In the genomic region with DNA sequence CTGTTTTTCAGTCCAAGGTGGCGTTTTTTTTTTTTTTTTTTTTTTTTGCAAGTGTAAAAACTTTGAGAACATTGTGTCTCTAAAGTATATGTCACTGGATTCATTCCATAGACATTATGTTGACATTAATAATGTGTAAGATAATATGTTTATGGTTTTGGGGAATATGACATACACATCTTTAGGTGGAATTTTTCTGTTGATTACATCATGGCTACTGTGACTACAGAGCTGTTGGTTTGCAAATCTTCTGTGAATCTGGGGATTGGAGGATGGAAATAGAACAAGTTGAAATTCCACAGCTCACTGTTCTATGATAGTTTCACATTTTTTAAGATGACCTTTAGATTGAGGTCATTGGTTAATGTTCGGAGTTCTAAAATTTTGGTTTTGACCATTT, we compare ENCODE assay signal across 24 cellular contexts. TPM values are rescaled to one million over a fixed set of nuclear protein-coding genes. Genes with fewer than 3 reads are reported as not detected.
"Had no signal": no experiment of that assay in that cellular context is flagged by ENCODE, and none has a peak within 500 bp of the region (broad histone marks: within the 10 kb centered on the region; RNA-seq: fewer than 3 reads in every experiment).

No MANE protein-coding gene starts in this region.

- H3K36me3 ChIP-seq: esophagus muscularis mucosa, left lung, neural progenitor cell, tibial artery had no signal

- ATAC-seq: left lung; naive thymus-derived CD8-positive, alpha-beta T cell had no signal

- H2AFZ ChIP-seq: neural progenitor cell had no signal

- H3K4me2 ChIP-seq: neural progenitor cell had no signal

- H3K4me3 ChIP-seq: coronary artery, esophagus muscularis mucosa, left lung, lung, neural progenitor cell, tibial artery had no signal

- H3K9ac ChIP-seq: neural progenitor cell had no signal

- DNase-seq: activated CD4-positive, alpha-beta memory T cell treated with anti-CD3 and anti-CD28 coated beads for 36 hours; activated CD4-positive, alpha-beta T cell treated with anti-CD3 and anti-CD28 coated beads for 48 hours; activated naive CD4-positive, alpha-beta T cell treated with anti-CD3 and anti-CD28 coated beads, Interleukin-2, amount 10 ng/mL, durations not matched to agents 7 days and 5 days; activated T-cell treated with anti-CD3 and anti-CD28 coated beads, Interleukin-2, amount 50 U/mL, for 48 hours; anterior cingulate cortex; central memory CD4-positive, alpha-beta T cell; foreskin keratinocyte; kidney glomerular epithelial cell; left lung; naive thymus-derived CD8-positive, alpha-beta T cell; retina; stimulated activated CD4-positive, alpha-beta T cell treated with anti-CD3 and anti-CD28 coated beads, Interleukin-1b, Interleukin-23, amount 100 ng/mL, for 48 hours; substantia nigra; T-helper 2 cell; tibial artery had no signal

- H3K27ac ChIP-seq: coronary artery, esophagus muscularis mucosa, foreskin keratinocyte, left lung, neural progenitor cell, tibial artery had no signal

- H3K27me3 ChIP-seq: esophagus muscularis mucosa, foreskin keratinocyte, left lung, neural progenitor cell, tibial artery had no signal

- H3K4me1 ChIP-seq: esophagus muscularis mucosa, foreskin keratinocyte, left lung, neural progenitor cell, tibial artery had no signal

RNA-seq across cellular contexts. Expression of a gene that starts 24.4 kb away (rescaled TPM):
- total RNA-seq: activated CD4-positive, alpha-beta memory T cell treated with anti-CD3 and anti-CD28 coated beads for 36 hours; foreskin keratinocyte; glomerular endothelial cell; lung; omental fat pad; progenitor cell of endocrine pancreas; skeletal muscle tissue had no signal
- polyA plus RNA-seq: foreskin keratinocyte, urinary bladder had no signal
